8 cellular contexts compared by ENCODE assay signal in genomic region chr17:9890124-9890523, GRCh38. TPM values are rescaled to one million over a fixed set of nuclear protein-coding genes. Genes with fewer than 3 reads are reported as not detected.
DNase-seq lines count a peak whose midpoint lies in the region; ATAC-seq, FAIRE-seq and TF ChIP-seq lines count a peak whose summit lies in the region.

No MANE protein-coding gene starts in this region.

- H3K9me3 ChIP-seq in adrenal gland (replicated peaks in 1 of 3) = no peaks in the 10 kb centered on the region
- H3K9me3 ChIP-seq in lower lobe of right lung = no peaks in the 10 kb centered on the region
- H3K9me3 ChIP-seq in prostate gland = no peaks in the 10 kb centered on the region
- no peaks in the 10 kb centered on the region for H3K9me3 ChIP-seq in effector memory CD4-positive, alpha-beta T cell (ENCODE audit: control insufficient read depth, low read length)

- no peaks in the 10 kb centered on the region for H3K36me3 Mint-ChIP-seq in immature natural killer cell

- no peak overlapping the region for H3K27ac Mint-ChIP-seq in immature natural killer cell

- WGBS in adrenal gland, 4 donors = 8 to 33% (median 22%) methylated on average over 2 of the region's 2 CpGs
- WGBS in prostate gland = 0% methylated on average over 2 of the region's 2 CpGs

- H3K27me3 ChIP-seq in adrenal gland (no peaks in the 10 kb centered on the region), lower lobe of right lung (ENCODE audit: low read depth) (no peaks in the 10 kb centered on the region), prostate gland (replicated peaks; ENCODE audit: insufficient read depth) (no peaks in the 10 kb centered on the region)
- H3K27me3 ChIP-seq in effector memory CD4-positive, alpha-beta T cell (replicated peaks; ENCODE audit: control insufficient read depth, insufficient read depth, low read length, poor library complexity, severe bottlenecking) = no peaks in the 10 kb centered on the region

- DNase-seq in ELR (ENCODE audit: low read depth) (peak; percentile 17), HTR-8/SVneo (ENCODE audit: insufficient read length, low spot score) (peak; percentile 51), adrenal gland (no peak), lower lobe of right lung (peak; percentile 61), C1 segment of cervical spinal cord (lab: John Stamatoyannopoulos, UW) (no peak), prostate gland (ENCODE audit: low spot score) (no peak), immature natural killer cell (no peak)
- DNase-seq in effector memory CD4-positive, alpha-beta T cell = no peak

- ATAC-seq in lower lobe of right lung = peak; percentile 62 to 88

- no peaks in the 10 kb centered on the region for H3K4me1 ChIP-seq in adrenal gland (replicated peaks in 1 of 2)
- no peaks in the 10 kb centered on the region for H3K4me1 ChIP-seq in lower lobe of right lung
- no peaks in the 10 kb centered on the region for H3K4me1 ChIP-seq in prostate gland (replicated peaks)
- no peaks in the 10 kb centered on the region for H3K4me1 ChIP-seq in effector memory CD4-positive, alpha-beta T cell (ENCODE audit: control insufficient read depth, insufficient read depth, low read length, poor library complexity, severe bottlenecking)

- H3K27me3 Mint-ChIP-seq in immature natural killer cell (ENCODE audit: low read depth in 3 of 3) = peaks cover 0 to 7% (median 3%) of the 10 kb centered on the region in 3 donors

- TF ChIP-seq POLR2A in adrenal gland (IDR thresholded peaks at IDR 0.05) (no peak), prostate gland (IDR thresholded peaks at IDR 0.05) (no peak)

- no peaks in the 10 kb centered on the region for H3K4me1 Mint-ChIP-seq in immature natural killer cell

- no peaks in the 10 kb centered on the region for H3K9me3 Mint-ChIP-seq in immature natural killer cell

- TF ChIP-seq CTCF in adrenal gland (IDR thresholded peaks at IDR 0.05) (peak in 4 of 6 experiments; percentile 18 to 30 (median 28)), lower lobe of right lung (IDR thresholded peaks at IDR 0.05) (peak; percentile 57), prostate gland (IDR thresholded peaks at IDR 0.05) (peak in 2 of 4 experiments; percentile 17 to 20)

- no peak overlapping the region for H3K4me3 ChIP-seq in adrenal gland
- no peak overlapping the region for H3K4me3 ChIP-seq in lower lobe of right lung
- no peak overlapping the region for H3K4me3 ChIP-seq in prostate gland
- H3K4me3 ChIP-seq in effector memory CD4-positive, alpha-beta T cell (ENCODE audit: insufficient read depth, low read depth, low read length, poor library complexity, severe bottlenecking) = no peak overlapping the region

- no peak for FAIRE-seq in HTR-8/SVneo (lab: Jason Lieb, UNC)

- H3K27ac ChIP-seq in adrenal gland (no peak overlapping the region), lower lobe of right lung (no peak overlapping the region), prostate gland (no peak overlapping the region)
- H3K27ac ChIP-seq in effector memory CD4-positive, alpha-beta T cell (ENCODE audit: insufficient read depth, low read length, poor library complexity, severe bottlenecking) = no peak overlapping the region

- no peak overlapping the region for H3K4me3 Mint-ChIP-seq in immature natural killer cell

- H3K36me3 ChIP-seq in adrenal gland (replicated peaks in 1 of 2) (no peaks in the 10 kb centered on the region), lower lobe of right lung (no peaks in the 10 kb centered on the region), prostate gland (no peaks in the 10 kb centered on the region)
- H3K36me3 ChIP-seq in effector memory CD4-positive, alpha-beta T cell (ENCODE audit: control insufficient read depth, insufficient read depth, low read length) = no peaks in the 10 kb centered on the region

- intact Hi-C loops in adrenal gland (cut with DNase I) = no loop called here
- intact Hi-C loops in lower lobe of right lung (cut with DNase I) = no loop called here
- intact Hi-C loops in prostate gland (cut with DNase I) = no loop called here

RNA-seq across cellular contexts. Expression of gene RCVRN, which starts 14.9 kb away (rescaled TPM):
- under 1 TPM in 2 of 8 donors, not detected in 6; 0.14 to 0.91 TPM for total RNA-seq in adrenal gland
- polyA plus RNA-seq in adrenal gland = under 1 TPM in 2 of 3 donors, not detected in 1; 0.13 to 0.80 TPM
- total RNA-seq in lower lobe of right lung = not detected
- under 1 TPM in 1 of 2 donors, not detected in 1; 0.23 TPM for total RNA-seq in prostate gland
- polyA plus RNA-seq in immature natural killer cell = not detected

Comparison
In these comparisons a context has a peak if more than half of its experiments do, and no peak if none do; other contexts are left out.
1. DNase-seq: peak in ELR (single experiment), HTR-8/SVneo (single experiment) and lower lobe of right lung (single experiment); none in adrenal gland (0 of 7), C1 segment of cervical spinal cord (0 of 14), prostate gland (single experiment), immature natural killer cell (0 of 3) and effector memory CD4-positive, alpha-beta T cell (0 of 3).